22 cellular contexts compared by ENCODE assay signal in the genomic region with DNA sequence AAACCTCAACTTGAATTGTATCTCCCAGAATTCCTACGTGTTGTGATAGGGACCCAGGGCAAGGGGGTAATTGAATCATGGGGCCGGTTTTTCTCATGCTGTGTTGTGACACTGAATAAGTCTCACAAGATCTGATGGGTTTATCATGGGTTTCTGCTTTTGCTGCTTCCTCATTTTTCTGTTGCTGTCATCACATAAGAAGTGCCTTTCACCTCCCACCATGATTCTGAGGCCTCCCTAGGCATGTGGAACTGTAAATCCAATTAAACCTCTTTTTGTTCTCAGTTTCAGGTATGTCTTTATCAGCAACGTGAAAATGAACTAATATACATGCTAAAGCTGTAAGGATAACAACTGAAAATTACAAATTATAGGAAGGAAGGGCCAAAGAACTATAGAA.
DNase-seq lines count a peak whose midpoint lies in the region; ATAC-seq, FAIRE-seq and TF ChIP-seq lines count a peak whose summit lies in the region.
"Had no signal": no experiment of that assay in that cellular context is flagged by ENCODE, and none has a peak within 500 bp of the region (broad histone marks: within the 10 kb centered on the region; RNA-seq: fewer than 3 reads in every experiment).

No MANE protein-coding gene starts in this region.

- peaks cover 50% of the 10 kb centered on the region for H3K9me3 Mint-ChIP-seq in mesothelial cell of epicardium
- H3K9me3 Mint-ChIP-seq in stimulated activated effector memory CD8-positive, alpha-beta T cell treated with anti-CD3 and anti-CD28 coated beads, Interleukin-12 subunit alpha, Interleukin-12 subunit beta, amount 100 ng/mL, for 72 hours: peaks cover 18% of the 10 kb centered on the region

- no peak for TF ChIP-seq POLR2A in GM12891 (IDR thresholded peaks at IDR 0.05; ENCODE audit: low read depth, low read length)

- H2AFZ ChIP-seq in MM.1S (ENCODE audit: low read length): no peak overlapping the region

- peaks cover 93% of the 10 kb centered on the region for H3K79me2 ChIP-seq in MM.1S (ENCODE audit: low read length)

- H3K4me1 Mint-ChIP-seq in mesothelial cell of epicardium: no peaks in the 10 kb centered on the region
- H3K4me1 Mint-ChIP-seq in stimulated activated effector memory CD8-positive, alpha-beta T cell treated with anti-CD3 and anti-CD28 coated beads, Interleukin-12 subunit alpha, Interleukin-12 subunit beta, amount 100 ng/mL, for 72 hours: peaks cover 10% of the 10 kb centered on the region

- no peak overlapping the region for H3K27ac Mint-ChIP-seq in mesothelial cell of epicardium
- no peak overlapping the region for H3K27ac Mint-ChIP-seq in stimulated activated effector memory CD8-positive, alpha-beta T cell treated with anti-CD3 and anti-CD28 coated beads, Interleukin-12 subunit alpha, Interleukin-12 subunit beta, amount 100 ng/mL, for 72 hours
- H3K27ac Mint-ChIP-seq: CD4-positive, CD25-positive, alpha-beta regulatory T cell; T-helper 1 cell treated with Interleukin-12 subunit alpha and Interleukin-12 subunit beta and Interleukin-4 antibody, amounts not matched to agents 30 μg/mL and 1 μg/mL, for 36 hours had no signal

- peaks cover 22% of the 10 kb centered on the region for H3F3A ChIP-seq in MM.1S (ENCODE audit: insufficient read depth, low read length)

- H3K4me1 ChIP-seq in MM.1S (ENCODE audit: low read length): peaks cover 39% of the 10 kb centered on the region
- H3K4me1 ChIP-seq: body of pancreas, left lung, prostate gland, SJCRH30 had no signal

- H4K20me1 ChIP-seq in MM.1S (ENCODE audit: insufficient read depth, low read length): no peaks in the 10 kb centered on the region

- no peaks in the 10 kb centered on the region for H3K9me3 ChIP-seq in MM.1S (replicated peaks; ENCODE audit: insufficient read depth, low read length)
- H3K9me3 ChIP-seq: prostate gland, SJCRH30 had no signal

- ATAC-seq in stimulated activated effector memory CD8-positive, alpha-beta T cell treated with anti-CD3 and anti-CD28 coated beads, Interleukin-12 subunit alpha, Interleukin-12 subunit beta, amount 100 ng/mL, for 72 hours: no peak
- no peak for ATAC-seq in GM18502 (IDR thresholded peaks at IDR 0.05; ENCODE audit: poor library complexity, unreplicated experiment)
- ATAC-seq: body of pancreas, left lung had no signal

- H3K36me3 ChIP-seq in MM.1S (replicated peaks; ENCODE audit: insufficient read depth, low read length): no peaks in the 10 kb centered on the region
- H3K36me3 ChIP-seq: left lung, prostate gland, SJCRH30, thoracic aorta had no signal

- TF ChIP-seq CTCF in MM.1S (IDR thresholded peaks at IDR 0.05; ENCODE audit: low read length): no peak
- TF ChIP-seq CTCF in mesothelial cell of epicardium (IDR thresholded peaks at IDR 0.05; ENCODE audit: unreplicated experiment): no peak

- DNase-seq in GM12891 (ENCODE audit: insufficient read length, low spot score) (no peak), MM.1S (peak; percentile 35), RPMI8226 (peak; percentile 79), epithelial cell of prostate (ENCODE audit: low read depth, low spot score) (no peak), mesothelial cell of epicardium (ENCODE audit: low spot score in 2 of 2, unreplicated experiment in 2 of 2) (no peak)
- DNase-seq in stimulated activated CD4-positive, alpha-beta T cell treated with anti-CD3 and anti-CD28 coated beads, Interleukin-4, amount 100 ng/mL, for 24 hours: no peak
- DNase-seq in stimulated activated effector memory CD8-positive, alpha-beta T cell treated with anti-CD3 and anti-CD28 coated beads, Interleukin-12 subunit alpha, Interleukin-12 subunit beta, amount 100 ng/mL, for 72 hours (ENCODE audit: low spot score in 2 of 2): no peak
- DNase-seq: activated effector memory CD4-positive, alpha-beta T cell treated with Interleukin-2 at 50 U/mL for 16 hours; body of pancreas; CD4-positive, CD25-positive, alpha-beta regulatory T cell; DMS 273 treated with DMSO at 0.1 percent for 48 hours; foreskin fibroblast; immature natural killer cell; left lung; NCI-H1436; NCI-H524; SJCRH30; stimulated activated naive CD4-positive, alpha-beta T cell had no signal

- H3K4me2 ChIP-seq in MM.1S (ENCODE audit: low read depth, low read length): peak overlapping the region; percentile 18; the same call in 1 of the 2 replicates

- no peak overlapping the region for H3K4me3 Mint-ChIP-seq in mesothelial cell of epicardium
- H3K4me3 Mint-ChIP-seq in stimulated activated effector memory CD8-positive, alpha-beta T cell treated with anti-CD3 and anti-CD28 coated beads, Interleukin-12 subunit alpha, Interleukin-12 subunit beta, amount 100 ng/mL, for 72 hours: no peak overlapping the region
- H3K4me3 Mint-ChIP-seq: immature natural killer cell; T-helper 1 cell treated with Interleukin-12 subunit alpha and Interleukin-12 subunit beta and Interleukin-4 antibody, amounts not matched to agents 30 μg/mL and 1 μg/mL, for 36 hours had no signal

- no peak overlapping the region for H3K4me3 ChIP-seq in MM.1S (ENCODE audit: low read length)
- H3K4me3 ChIP-seq: body of pancreas, left lung, prostate gland, SJCRH30, thoracic aorta had no signal

- H3K27me3 Mint-ChIP-seq in mesothelial cell of epicardium (ENCODE audit: low read depth): no peaks in the 10 kb centered on the region
- H3K27me3 Mint-ChIP-seq: CD4-positive, CD25-positive, alpha-beta regulatory T cell had no signal

- H3K27me3 ChIP-seq in MM.1S (replicated peaks; ENCODE audit: insufficient read depth, low read length): no peaks in the 10 kb centered on the region
- H3K27me3 ChIP-seq: body of pancreas, left lung, SJCRH30 had no signal

- H3K36me3 Mint-ChIP-seq in mesothelial cell of epicardium: peaks cover 58% of the 10 kb centered on the region
- H3K36me3 Mint-ChIP-seq in stimulated activated effector memory CD8-positive, alpha-beta T cell treated with anti-CD3 and anti-CD28 coated beads, Interleukin-12 subunit alpha, Interleukin-12 subunit beta, amount 100 ng/mL, for 72 hours: no peaks in the 10 kb centered on the region

- FAIRE-seq in GM12891 (lab: Jason Lieb, UNC): no peak

- H3K27ac ChIP-seq in MM.1S (ENCODE audit: low read length): peak overlapping the region; percentile 64; the same call in 1 of the 2 replicates
- H3K27ac ChIP-seq in epithelial cell of prostate: peak overlapping the region; percentile 44
- H3K27ac ChIP-seq: body of pancreas, left lung, prostate gland, SJCRH30, thoracic aorta had no signal

- H3K9me2 ChIP-seq in MM.1S (replicated peaks; ENCODE audit: insufficient read depth, low read length): no peaks in the 10 kb centered on the region

- H3K9ac ChIP-seq in MM.1S (ENCODE audit: low read length): no peak overlapping the region

TF ChIP-seq in GM12891, 5 proteins besides CTCF, POLR2A, EP300 and RAD21:
- TF ChIP-seq TAF1 (IDR thresholded peaks at IDR 0.05; ENCODE audit: low read depth, low read length): no peak
- no peak for TF ChIP-seq POLR2AphosphoS5 (IDR thresholded peaks at IDR 0.05; ENCODE audit: low read depth, low read length)
- TF ChIP-seq PAX5 (IDR thresholded peaks at IDR 0.05; ENCODE audit: insufficient read depth, low read length, severe bottlenecking): no peak
- no peak for TF ChIP-seq POU2F2 (IDR thresholded peaks at IDR 0.05; ENCODE audit: low read depth, low read length)
- peak; percentile 75 for TF ChIP-seq SPI1 (IDR thresholded peaks at IDR 0.05; ENCODE audit: low read depth, low read length)

Comparison
In these comparisons a context has a peak if more than half of its experiments do, and no peak if none do; other contexts are left out.
1. DNase-seq: peak in MM.1S (single experiment) and RPMI8226 (single experiment); none in GM12891 (single experiment), epithelial cell of prostate (single experiment), mesothelial cell of epicardium (0 of 2), stimulated activated CD4-positive, alpha-beta T cell treated with anti-CD3 and anti-CD28 coated beads, Interleukin-4, amount 100 ng/mL, for 24 hours (single experiment) and stimulated activated effector memory CD8-positive, alpha-beta T cell treated with anti-CD3 and anti-CD28 coated beads, Interleukin-12 subunit alpha, Interleukin-12 subunit beta, amount 100 ng/mL, for 72 hours (0 of 2).